In genomic region chr21:31132574-31133242, GRCh38 we compare ENCODE assay signal across 9 cellular contexts.
DNase-seq lines count a peak whose midpoint lies in the region; ATAC-seq and TF ChIP-seq lines count a peak whose summit lies in the region.
"Had no signal": no experiment of that assay in that cellular context is flagged by ENCODE, and none has a peak within 500 bp of the region (broad histone marks: within the 10 kb centered on the region; RNA-seq: fewer than 3 reads in every experiment).

No MANE protein-coding gene starts in this region.

- no peak for TF ChIP-seq CTCF in mammary epithelial cell (conservative IDR thresholded peaks at IDR 0.05 in 1 of 2, IDR thresholded peaks at IDR 0.05 in 1 of 2; ENCODE audit: extremely low read depth in 1 of 2, insufficient read depth in 1 of 2, low read depth in 1 of 2, low read length in 2 of 2)

- in situ Hi-C loops in mammary epithelial cell (cut with MboI; ENCODE audit: low sequenced_read_pairs in 2 of 2), result no loop called here

- dilution Hi-C loops in mammary epithelial cell (cut with HindIII; ENCODE audit: low sequenced_read_pairs), result no loop called here

- intact Hi-C loops in mammary epithelial cell (cut with micrococcal nuclease), result no loop called here

- ATAC-seq in GM21526 (IDR thresholded peaks at IDR 0.05; ENCODE audit: low FRiP score, unreplicated experiment), result peak; percentile 80

- H3K36me3 ChIP-seq in MG63 (no peaks in the 10 kb centered on the region), mammary epithelial cell (ENCODE audit: insufficient read depth, low read length) (no peaks in the 10 kb centered on the region)

- no peak overlapping the region for H3K27ac ChIP-seq in mammary epithelial cell (ENCODE audit: insufficient read depth, low read depth, low read length)
- H3K27ac ChIP-seq: C4-2B had no signal

- no TSS peak for BruUV-seq in mammary epithelial cell (replicated peaks; lab: Mats Ljungman, UMichigan)

- H2AFZ ChIP-seq in mammary epithelial cell (ENCODE audit: low read depth, low read length), result no peak overlapping the region

- no peak overlapping the region for H3K4me2 ChIP-seq in mammary epithelial cell (ENCODE audit: insufficient read depth, low read depth, low read length)

- CTCF ChIA-PET in mammary epithelial cell (lab: Charles Lee; ENCODE audit: low non-redundant PET), result no interaction called here

- no peaks in the 10 kb centered on the region for H3K9me3 ChIP-seq in MG63
- H3K9me3 ChIP-seq in mammary epithelial cell (replicated peaks; ENCODE audit: insufficient read depth, low read length), result no peaks in the 10 kb centered on the region

- 75% methylated on average over 8 of the region's 11 CpGs for WGBS in mammary epithelial cell (ENCODE audit: low coverage, missing lambda C conversion rate)

- peak; percentile 71 for DNase-seq in Ammon's horn (ENCODE audit: low spot score)
- peak; percentile 26 for DNase-seq in MG63
- peak; percentile 66 for DNase-seq in activated naive CD4-positive, alpha-beta T cell treated with Interleukin-2 at 50 U/mL for 16 hours
- DNase-seq in stimulated activated CD4-positive, alpha-beta T cell treated with anti-CD3 and anti-CD28 coated beads, Interleukin-2, amount 100 ng/mL, for 24 hours, result peak; percentile 59 to 69
- DNase-seq in NCI-H1105 (lab: John Stamatoyannopoulos, UW), result no peak
- DNase-seq in mammary epithelial cell, result no peak
- DNase-seq in NCI-H82 treated with DMSO at 0.1 percent for 48 hours (lab: John Stamatoyannopoulos, UW; ENCODE audit: unreplicated experiment), result no peak

- H3K9ac ChIP-seq in mammary epithelial cell (ENCODE audit: insufficient read depth, low read length), result no peak overlapping the region

- no peaks in the 10 kb centered on the region for H4K20me1 ChIP-seq in mammary epithelial cell (ENCODE audit: insufficient read depth, low read length)

- H3K27me3 ChIP-seq in MG63, result no peaks in the 10 kb centered on the region
- no peaks in the 10 kb centered on the region for H3K27me3 ChIP-seq in mammary epithelial cell (ENCODE audit: insufficient read depth, low read length)

- no peaks in the 10 kb centered on the region for H3K79me2 ChIP-seq in mammary epithelial cell (ENCODE audit: insufficient read depth, low read length)

- no peak overlapping the region for H3K4me3 ChIP-seq in MG63
- no peak overlapping the region for H3K4me3 ChIP-seq in mammary epithelial cell (replicated peaks in 1 of 3; ENCODE audit: insufficient read depth in 1 of 3, low read depth in 2 of 3, low read length in 3 of 3)

- H3K4me1 ChIP-seq in mammary epithelial cell (ENCODE audit: insufficient read depth, low read length), result no peaks in the 10 kb centered on the region

Comparison
In these comparisons a context has a peak if more than half of its experiments do, and no peak if none do; other contexts are left out.
1. DNase-seq: peak in Ammon's horn (single experiment), MG63 (single experiment), activated naive CD4-positive, alpha-beta T cell treated with Interleukin-2 at 50 U/mL for 16 hours (single experiment) and stimulated activated CD4-positive, alpha-beta T cell treated with anti-CD3 and anti-CD28 coated beads, Interleukin-2, amount 100 ng/mL, for 24 hours (2 of 2); none in NCI-H1105 (single experiment), mammary epithelial cell (single experiment) and NCI-H82 treated with DMSO at 0.1 percent for 48 hours (single experiment).